In genomic region chr4:54840430-54840829, GRCh38 we compare ENCODE assay signal across 11 cellular contexts.
DNase-seq lines count a peak whose midpoint lies in the region; ATAC-seq and TF ChIP-seq lines count a peak whose summit lies in the region.
"Had no signal": no experiment of that assay in that cellular context is flagged by ENCODE, and none has a peak within 500 bp of the region (broad histone marks: within the 10 kb centered on the region; RNA-seq: fewer than 3 reads in every experiment).

No MANE protein-coding gene starts in this region.

- intact Hi-C loops in PC-3 (cut with micrococcal nuclease): no loop called here

- DNase-seq in Karpas-422 (no peak), PC-3 (no peak), fibroblast of villous mesenchyme (ENCODE audit: low read depth) (no peak), RPMI8226 (no peak), erythroblast (lab: John Stamatoyannopoulos, UW) (no peak), T-helper 9 cell (no peak)
- DNase-seq: NCI-H1436, NCI-H345, SHP77 had no signal

- H3K4me3 ChIP-seq in Karpas-422 (ENCODE audit: low read length) (no peak overlapping the region), PC-3 (ENCODE audit: low read length) (no peak overlapping the region), fibroblast of villous mesenchyme (ENCODE audit: low read depth, low read length) (no peak overlapping the region)

- POLR2A ChIA-PET in PC-3 (lab: Charles Lee; ENCODE audit: unreplicated experiment): no interaction called here

- H3K9me2 ChIP-seq in Karpas-422 (replicated peaks; ENCODE audit: insufficient read depth, low read length) (no peaks in the 10 kb centered on the region), PC-3 (replicated peaks; ENCODE audit: low read length) (no peaks in the 10 kb centered on the region)
- H3K9me2 ChIP-seq: SK-N-SH had no signal

- H3K79me2 ChIP-seq in Karpas-422 (ENCODE audit: low read length): no peaks in the 10 kb centered on the region
- no peaks in the 10 kb centered on the region for H3K79me2 ChIP-seq in PC-3 (ENCODE audit: low read length)

- CTCF ChIA-PET in PC-3 (lab: Charles Lee): no interaction called here

- TF ChIP-seq CTCF in C4-2B (conservative IDR thresholded peaks at IDR 0.05): no peak
- TF ChIP-seq CTCF in PC-3 (conservative IDR thresholded peaks at IDR 0.05; ENCODE audit: low read depth, low read length): 0 out of 2 replicates have a peak, but pooled peaks have one; percentile 8
- peak; percentile 5 for TF ChIP-seq CTCF in fibroblast of villous mesenchyme (IDR thresholded peaks at IDR 0.05; ENCODE audit: insufficient read depth, low read depth, low read length)

- H3K4me2 ChIP-seq in Karpas-422 (ENCODE audit: low read depth, low read length, poor library complexity, severe bottlenecking): no peak overlapping the region
- no peak overlapping the region for H3K4me2 ChIP-seq in PC-3 (ENCODE audit: low read length)
- H3K4me2 ChIP-seq: SK-N-SH had no signal

- no peaks in the 10 kb centered on the region for H3F3A ChIP-seq in PC-3 (ENCODE audit: low read length, unreplicated experiment)

- H3K9ac ChIP-seq in Karpas-422 (ENCODE audit: low read length): no peak overlapping the region
- no peak overlapping the region for H3K9ac ChIP-seq in PC-3 (ENCODE audit: low read length)
- H3K9ac ChIP-seq: SK-N-SH had no signal

- H3K9me3 ChIP-seq in Karpas-422 (ENCODE audit: low read length): no peaks in the 10 kb centered on the region
- no peaks in the 10 kb centered on the region for H3K9me3 ChIP-seq in PC-3 (ENCODE audit: low read length)
- H3K9me3 ChIP-seq: SK-N-SH had no signal

- no peak for ATAC-seq in PC-3

- no peaks in the 10 kb centered on the region for H3K27me3 ChIP-seq in Karpas-422 (ENCODE audit: low read length)
- peaks cover 48% of the 10 kb centered on the region for H3K27me3 ChIP-seq in PC-3 (ENCODE audit: low read length)

- H3K36me3 ChIP-seq in Karpas-422 (ENCODE audit: insufficient read depth, low read length) (no peaks in the 10 kb centered on the region), PC-3 (ENCODE audit: low read depth, low read length) (no peaks in the 10 kb centered on the region)

- H2AFZ ChIP-seq in Karpas-422 (ENCODE audit: low read length) (peak overlapping the region; percentile 53), PC-3 (ENCODE audit: low read length) (no peak overlapping the region)

- peak overlapping the region; percentile 69; the same call in 1 of the 2 replicates for H3K27ac ChIP-seq in C4-2B
- no peak overlapping the region for H3K27ac ChIP-seq in Karpas-422 (ENCODE audit: low read length)
- H3K27ac ChIP-seq in PC-3 (ENCODE audit: low read length): no peak overlapping the region

- no TSS peak for BruUV-seq in PC-3 (replicated peaks; lab: Mats Ljungman, UMichigan)

- H4K20me1 ChIP-seq in Karpas-422 (ENCODE audit: insufficient read depth, low read depth, low read length) (no peaks in the 10 kb centered on the region), PC-3 (ENCODE audit: low read length) (no peaks in the 10 kb centered on the region)

- H3K4me1 ChIP-seq in Karpas-422 (ENCODE audit: low read length) (peaks cover 52% of the 10 kb centered on the region), PC-3 (ENCODE audit: insufficient read depth, low read length) (no peaks in the 10 kb centered on the region)

- TF ChIP-seq POLR2A in erythroblast (IDR thresholded peaks at IDR 0.05; ENCODE audit: low read length): no peak
